1 cellular context compared by ENCODE assay signal in genomic region chr6:148520109-148520841, GRCh38.
TF ChIP-seq lines count a peak whose summit lies in the region.

No MANE protein-coding gene starts in this region.

TF ChIP-seq in GM12878, 131 proteins besides CTCF, POLR2A, EP300 and RAD21 (continued from another document and continues in another):
- TF ChIP-seq ATF7 (IDR thresholded peaks at IDR 0.05; ENCODE audit: low read depth) (peak; percentile 74), TARDBP (IDR thresholded peaks at IDR 0.05; ENCODE audit: borderline replicate concordance) (no peak), CREM (IDR thresholded peaks at IDR 0.05; ENCODE audit: low read depth) (peak; percentile 78), IKZF1 (conservative IDR thresholded peaks at IDR 0.05) (no peak; the same call in none of the 2 replicates), IKZF2 (IDR thresholded peaks at IDR 0.05) (peak; percentile 34 to 36; a peak in 1 of 4 replicates), TBL1XR1 (IDR thresholded peaks at IDR 0.05; ENCODE audit: low read depth, low read length) (no peak), HSF1 (IDR thresholded peaks at IDR 0.05; ENCODE audit: low read depth, low read length) (no peak), MEF2A (IDR thresholded peaks at IDR 0.05; ENCODE audit: insufficient read depth, low read depth, low read length) (no peak), SMC3 (IDR thresholded peaks at IDR 0.05; ENCODE audit: borderline replicate concordance, low read length) (no peak), NFYA (IDR thresholded peaks at IDR 0.05; ENCODE audit: borderline replicate concordance, low read depth, low read length) (no peak), RB1 (IDR thresholded peaks at IDR 0.05; ENCODE audit: borderline replicate concordance) (no peak), PRDM15 (CRISPR knock-in tag; IDR thresholded peaks at IDR 0.05) (no peak), NRF1 (conservative IDR thresholded peaks at IDR 0.05; ENCODE audit: low read depth, low read length) (no peak), ZNF622 (IDR thresholded peaks at IDR 0.05) (no peak), CBX5 (IDR thresholded peaks at IDR 0.05; ENCODE audit: low read depth) (no peak), ZNF592 (IDR thresholded peaks at IDR 0.05) (no peak), SREBF1 (IDR thresholded peaks at IDR 0.05; ENCODE audit: low read length) (0 out of 2 replicates have a peak, but pooled peaks have one; percentile 25), BMI1 (IDR thresholded peaks at IDR 0.05; ENCODE audit: borderline replicate concordance) (no peak), E4F1 (IDR thresholded peaks at IDR 0.05; ENCODE audit: borderline replicate concordance, partially characterized antibody) (no peak), CEBPB (IDR thresholded peaks at IDR 0.05; ENCODE audit: borderline replicate concordance in 1 of 2, low read depth in 2 of 2, low read length in 2 of 2) (no peak), FOS (IDR thresholded peaks at IDR 0.05; ENCODE audit: borderline replicate concordance, extremely low read depth, insufficient read length) (no peak), IRF3 (IDR thresholded peaks at IDR 0.05) (no peak), PAX8 (IDR thresholded peaks at IDR 0.05) (no peak), ASH2L (IDR thresholded peaks at IDR 0.05; ENCODE audit: borderline replicate concordance, low read depth) (no peak), ZNF217 (IDR thresholded peaks at IDR 0.05) (no peak), ETV6 (conservative IDR thresholded peaks at IDR 0.05 in 1 of 2, IDR thresholded peaks at IDR 0.05 in 1 of 2; ENCODE audit: borderline replicate concordance in 1 of 2, low read depth in 1 of 2) (peak in 1 of 2 experiments; percentile 68; a peak in 1 of 4 replicates), STAT1 (conservative IDR thresholded peaks at IDR 0.05) (no peak), BCLAF1 (IDR thresholded peaks at IDR 0.05) (no peak), SREBF2 (IDR thresholded peaks at IDR 0.05; ENCODE audit: low read length) (no peak), E2F8 (IDR thresholded peaks at IDR 0.05; ENCODE audit: low read depth, partially characterized antibody) (no peak), PBX3 (IDR thresholded peaks at IDR 0.05; ENCODE audit: insufficient replicate concordance, low read depth, low read length) (no peak), PKNOX1 (IDR thresholded peaks at IDR 0.05) (no peak; the same call in 1 of the 2 replicates), MYC (IDR thresholded peaks at IDR 0.05; ENCODE audit: insufficient read depth, insufficient read length, insufficient replicate concordance, low read length, severe bottlenecking) (no peak), POU2F2 (IDR thresholded peaks at IDR 0.05; ENCODE audit: borderline replicate concordance, low read depth, low read length) (no peak), ZZZ3 (IDR thresholded peaks at IDR 0.05; ENCODE audit: control insufficient read depth, insufficient read length, low read depth) (no peak), BCL11A (IDR thresholded peaks at IDR 0.05; ENCODE audit: low read depth, low read length) (0 out of 2 replicates have a peak, but pooled peaks have one; percentile 4), GATAD2B (conservative IDR thresholded peaks at IDR 0.05; ENCODE audit: low read depth) (no peak)
